Comparison of ENCODE assay signal across 9 cellular contexts in genomic region chr17:68981288-68981687, GRCh38. TPM values are rescaled to one million over a fixed set of nuclear protein-coding genes. Genes with fewer than 3 reads are reported as not detected.
DNase-seq lines count a peak whose midpoint lies in the region; ATAC-seq and TF ChIP-seq lines count a peak whose summit lies in the region.
"Had no signal": no experiment of that assay in that cellular context is flagged by ENCODE, and none has a peak within 500 bp of the region (broad histone marks: within the 10 kb centered on the region; RNA-seq: fewer than 3 reads in every experiment).

No MANE protein-coding gene starts in this region.

- no peaks in the 10 kb centered on the region for H3K36me3 ChIP-seq in colonic mucosa

- no peak overlapping the region for H3K9ac ChIP-seq in colonic mucosa (ENCODE audit: low read depth in 2 of 2, low read length in 2 of 2)

- peak overlapping the region; percentile 48 for H3K4me3 Mint-ChIP-seq in osteocyte (ENCODE audit: unreplicated experiment)
- H3K4me3 Mint-ChIP-seq in stimulated activated naive CD8-positive, alpha-beta T cell treated with anti-CD3 and anti-CD28 coated beads, Interleukin-15, amount 100 ng/mL, for 72 hours, result no peak overlapping the region
- no peak overlapping the region for H3K4me3 Mint-ChIP-seq in CD4-positive, alpha-beta T cell

- ATAC-seq in HG03521 (IDR thresholded peaks at IDR 0.05; ENCODE audit: unreplicated experiment) (peak; percentile 58), GM19455 (IDR thresholded peaks at IDR 0.05; ENCODE audit: unreplicated experiment) (no peak)
- no peak for ATAC-seq in stimulated activated naive CD8-positive, alpha-beta T cell treated with anti-CD3 and anti-CD28 coated beads, Interleukin-15, amount 100 ng/mL, for 72 hours
- ATAC-seq in CD4-positive, alpha-beta T cell (ENCODE audit: poor library complexity), result no peak

- TF ChIP-seq CTCF in colonic mucosa (IDR thresholded peaks at IDR 0.05), result no peak
- no peak for TF ChIP-seq CTCF in osteocyte (IDR thresholded peaks at IDR 0.05)
- no peak for TF ChIP-seq CTCF in CD4-positive, alpha-beta T cell (IDR thresholded peaks at IDR 0.05)

- intact Hi-C loops in colonic mucosa (cut with DNase I), result no loop called here
- intact Hi-C loops in CD4-positive, alpha-beta T cell (cut with DNase I, micrococcal nuclease), result loop anchor here in 1 of 2 experiments (10.0 kb wide), 1 partner anchor 54 kb away; no protein-coding TSS in a partner anchor

- H3K4me3 ChIP-seq in colonic mucosa, result no peak overlapping the region

- no peaks in the 10 kb centered on the region for H3K9me3 ChIP-seq in colonic mucosa
- H3K9me3 ChIP-seq in CD4-positive, alpha-beta T cell (ENCODE audit: control insufficient read depth, low read length), result no peaks in the 10 kb centered on the region

- POLR2A ChIA-PET in CD4-positive, alpha-beta T cell (lab: Charles Lee), result no interaction called here

- H3K9me3 Mint-ChIP-seq in osteocyte (ENCODE audit: unreplicated experiment), result no peaks in the 10 kb centered on the region
- no peaks in the 10 kb centered on the region for H3K9me3 Mint-ChIP-seq in stimulated activated naive CD8-positive, alpha-beta T cell treated with anti-CD3 and anti-CD28 coated beads, Interleukin-15, amount 100 ng/mL, for 72 hours
- no peaks in the 10 kb centered on the region for H3K9me3 Mint-ChIP-seq in CD4-positive, alpha-beta T cell

- no peaks in the 10 kb centered on the region for H3K27me3 ChIP-seq in colonic mucosa
- no peaks in the 10 kb centered on the region for H3K27me3 ChIP-seq in CD4-positive, alpha-beta T cell (ENCODE audit: control insufficient read depth, insufficient read depth, low read length)

- H3K27me3 Mint-ChIP-seq in osteocyte (ENCODE audit: unreplicated experiment), result no peaks in the 10 kb centered on the region
- H3K27me3 Mint-ChIP-seq in stimulated activated naive CD8-positive, alpha-beta T cell treated with anti-CD3 and anti-CD28 coated beads, Interleukin-15, amount 100 ng/mL, for 72 hours, result no peaks in the 10 kb centered on the region
- peaks cover 9% of the 10 kb centered on the region for H3K27me3 Mint-ChIP-seq in CD4-positive, alpha-beta T cell

- CTCF ChIA-PET in CD4-positive, alpha-beta T cell (lab: Charles Lee), result no interaction called here

- H3K4me1 Mint-ChIP-seq in osteocyte (ENCODE audit: unreplicated experiment), result peaks cover 9% of the 10 kb centered on the region
- H3K4me1 Mint-ChIP-seq in stimulated activated naive CD8-positive, alpha-beta T cell treated with anti-CD3 and anti-CD28 coated beads, Interleukin-15, amount 100 ng/mL, for 72 hours, result no peaks in the 10 kb centered on the region
- no peaks in the 10 kb centered on the region for H3K4me1 Mint-ChIP-seq in CD4-positive, alpha-beta T cell (ENCODE audit: low read depth)

- H3K36me3 Mint-ChIP-seq in osteocyte (ENCODE audit: unreplicated experiment), result no peaks in the 10 kb centered on the region
- H3K36me3 Mint-ChIP-seq in CD4-positive, alpha-beta T cell (ENCODE audit: low read depth), result no peaks in the 10 kb centered on the region

- peak; percentile 83 for DNase-seq in EL
- DNase-seq in colonic mucosa, result peak; percentile 35
- DNase-seq in osteocyte (ENCODE audit: extremely low spot score, unreplicated experiment), result no peak
- no peak for DNase-seq in stimulated activated naive CD8-positive, alpha-beta T cell treated with anti-CD3 and anti-CD28 coated beads, Interleukin-15, amount 100 ng/mL, for 72 hours
- DNase-seq in CD4-positive, alpha-beta T cell, result no peak
- no peak for DNase-seq in NCI-H1105 treated with DMSO at 0.1 percent for 48 hours (lab: John Stamatoyannopoulos, UW)
- DNase-seq: NCI-H1048 had no signal

- H3K27ac Mint-ChIP-seq in osteocyte (ENCODE audit: unreplicated experiment), result peak overlapping the region; percentile 79
- no peak overlapping the region for H3K27ac Mint-ChIP-seq in stimulated activated naive CD8-positive, alpha-beta T cell treated with anti-CD3 and anti-CD28 coated beads, Interleukin-15, amount 100 ng/mL, for 72 hours
- no peak overlapping the region for H3K27ac Mint-ChIP-seq in CD4-positive, alpha-beta T cell

- H3K27ac ChIP-seq in colonic mucosa, result no peak overlapping the region
- no peak overlapping the region for H3K27ac ChIP-seq in CD4-positive, alpha-beta T cell (ENCODE audit: low read depth, low read length)

- no peaks in the 10 kb centered on the region for H3K4me1 ChIP-seq in colonic mucosa

RNA-seq across cellular contexts. Expression of gene ABCA8, which starts 26.1 kb away (rescaled TPM):
- total RNA-seq in colonic mucosa (1 to 10 TPM; 6.8 to 9.7 TPM), osteocyte (34.1 and 37.0 TPM in 2 replicates)
- total RNA-seq in CD4-positive, alpha-beta T cell, result not detected

Comparison
In these comparisons a context has a peak if more than half of its experiments do, and no peak if none do; other contexts are left out.
1. DNase-seq: peak in EL (single experiment) and colonic mucosa (single experiment); none in osteocyte (single experiment), stimulated activated naive CD8-positive, alpha-beta T cell treated with anti-CD3 and anti-CD28 coated beads, Interleukin-15, amount 100 ng/mL, for 72 hours (0 of 2), CD4-positive, alpha-beta T cell (0 of 10) and NCI-H1105 treated with DMSO at 0.1 percent for 48 hours (single experiment).
2. RNA of gene ABCA8, which starts 26.1 kb away (total RNA-seq): 34.1 to 37.0 TPM in osteocyte and 6.8 to 9.7 TPM in colonic mucosa; not detected in CD4-positive, alpha-beta T cell; every median in the first group is over 4 times any median in the second.